24 cellular contexts compared by ENCODE assay signal in the genomic region with DNA sequence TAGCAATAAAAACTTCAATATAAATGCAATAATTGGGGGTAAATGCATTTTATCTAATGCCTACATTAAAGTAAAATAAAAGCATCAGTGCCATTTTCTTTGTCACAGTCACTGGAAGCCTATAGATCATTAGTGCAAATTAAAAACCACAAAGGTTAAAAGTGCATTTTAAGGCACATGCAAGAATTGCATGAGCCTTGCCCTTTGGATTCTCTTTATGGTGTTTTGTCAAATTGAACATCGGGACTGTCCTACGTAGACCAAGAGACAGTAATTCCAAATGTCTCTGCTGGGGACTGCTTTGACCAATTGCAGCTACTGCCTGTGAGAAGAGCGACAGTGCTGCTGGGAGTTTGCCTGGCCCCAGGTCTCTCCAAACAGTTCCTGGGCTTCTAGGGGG.
"Had no signal": no experiment of that assay in that cellular context is flagged by ENCODE, and none has a peak within 500 bp of the region (broad histone marks: within the 10 kb centered on the region; RNA-seq: fewer than 3 reads in every experiment).

No MANE protein-coding gene starts in this region.

- H3K9me3 Mint-ChIP-seq: dendritic cell treated with granulocyte-macrophage colony-stimulating factor and Interleukin-4, amounts not matched to agents 40 ng/mL and 50 ng/mL, for 4 days; effector memory CD8-positive, alpha-beta T cell; endodermal cell; mesothelial cell of epicardium; naive B cell had no signal

- H3K4me3 Mint-ChIP-seq: dendritic cell treated with granulocyte-macrophage colony-stimulating factor and Interleukin-4, amounts not matched to agents 40 ng/mL and 50 ng/mL, for 4 days; effector memory CD8-positive, alpha-beta T cell; endodermal cell; mesothelial cell of epicardium; naive B cell had no signal

- H3K27ac ChIP-seq: epithelial cell of prostate, esophagus squamous epithelium, gastrocnemius medialis, heart right ventricle, lower lobe of right lung had no signal

- H3K27me3 Mint-ChIP-seq: naive B cell had no signal

- H3K27me3 ChIP-seq: esophagus squamous epithelium, gastrocnemius medialis had no signal

- ATAC-seq: effector memory CD8-positive, alpha-beta T cell; esophagus mucosa; gastrocnemius medialis; heart right ventricle; left cardiac atrium; left lobe of liver; left ventricle myocardium superior; lower lobe of right lung; mucosa of descending colon had no signal

- H3K27ac Mint-ChIP-seq: dendritic cell treated with granulocyte-macrophage colony-stimulating factor and Interleukin-4, amounts not matched to agents 40 ng/mL and 50 ng/mL, for 4 days; effector memory CD8-positive, alpha-beta T cell; endodermal cell; mesothelial cell of epicardium; naive B cell had no signal

- H3K4me1 ChIP-seq: esophagus squamous epithelium, gastrocnemius medialis, heart right ventricle, lower lobe of right lung had no signal

- H3K36me3 ChIP-seq: esophagus squamous epithelium, gastrocnemius medialis, heart right ventricle, lower lobe of right lung had no signal

- DNase-seq: cortex of kidney; effector CD8-positive, alpha-beta T cell; effector memory CD8-positive, alpha-beta T cell; endodermal cell; erythroblast; esophagus squamous epithelium; foreskin fibroblast; foreskin melanocyte; gastrocnemius medialis; glutamatergic neuron; head of caudate nucleus; heart right ventricle; hippocampal formation; left cardiac atrium; left ventricle myocardium superior; lower lobe of right lung; mesenchymal stem cell; mucosa of descending colon; naive B cell had no signal

- H3K4me3 ChIP-seq: esophagus squamous epithelium, gastrocnemius medialis, heart right ventricle, lower lobe of right lung, mucosa of descending colon had no signal

- H3K36me3 Mint-ChIP-seq: mesothelial cell of epicardium, naive B cell had no signal

- H3K9me3 ChIP-seq: esophagus squamous epithelium, gastrocnemius medialis, heart right ventricle, lower lobe of right lung, mucosa of descending colon had no signal

- H3K4me1 Mint-ChIP-seq: naive B cell had no signal
